ENCODE assay signal across 8 cellular contexts in the genomic region with DNA sequence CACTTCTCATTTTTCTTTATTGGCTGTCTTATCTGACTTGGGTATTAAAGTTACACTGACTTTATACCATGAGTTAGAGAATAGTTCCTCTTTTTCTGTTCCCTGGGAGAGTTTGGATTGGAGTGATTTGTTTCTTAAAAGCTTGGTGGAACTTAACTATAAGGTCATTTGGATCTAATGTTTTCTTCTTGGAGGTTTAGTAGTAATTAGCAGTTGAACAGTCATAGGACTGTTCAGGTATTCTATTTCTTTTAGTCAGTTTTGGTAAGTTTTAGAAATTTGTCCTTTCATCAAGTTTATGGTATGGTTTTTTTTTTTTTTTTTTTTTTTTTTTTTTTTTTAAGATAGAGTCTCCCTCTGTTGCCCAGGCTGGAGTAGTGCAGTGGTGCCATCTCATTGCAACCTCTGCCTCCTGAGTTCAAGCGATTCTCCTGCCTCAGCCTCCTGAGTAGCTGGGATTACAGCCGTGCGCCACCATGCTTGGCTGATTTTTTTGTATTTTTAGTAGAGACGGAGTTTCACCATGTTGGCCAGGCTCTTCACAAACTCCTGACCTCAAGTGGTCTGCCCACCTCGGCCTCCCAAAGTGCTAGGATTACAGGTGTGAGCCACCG. TPM values are rescaled to one million over a fixed set of nuclear protein-coding genes. Genes with fewer than 3 reads are reported as not detected.
A peak's percentile ranks its signal among the peaks of the same experiment; 100 is the strongest.
DNase-seq lines count a peak whose midpoint lies in the region; ATAC-seq and TF ChIP-seq lines count a peak whose summit lies in the region.

No MANE protein-coding gene starts in this region.

- peaks cover 2% of the 10 kb centered on the region for H3K36me3 Mint-ChIP-seq in effector memory CD8-positive, alpha-beta T cell (ENCODE audit: insufficient read depth)

- peak overlapping the region in 1 of 2 donors; percentile 44 for H3K27ac Mint-ChIP-seq in effector memory CD8-positive, alpha-beta T cell

- no peak overlapping the region for H3K4me3 Mint-ChIP-seq in effector memory CD8-positive, alpha-beta T cell

- H3K9me3 Mint-ChIP-seq in effector memory CD8-positive, alpha-beta T cell, result no peaks in the 10 kb centered on the region

- POLR2A ChIA-PET in A673 (lab: Charles Lee; ENCODE audit: low non-redundant PET), result no interaction called here

- H3K4me1 Mint-ChIP-seq in effector memory CD8-positive, alpha-beta T cell (ENCODE audit: low read depth in 2 of 2), result peaks cover 20 to 44% of the 10 kb centered on the region in 2 donors

- H3K27ac ChIP-seq in A673 (ENCODE audit: low read depth, low read length, poor library complexity, severe bottlenecking), result no peak overlapping the region

- peak; percentile 66 for ATAC-seq in effector memory CD8-positive, alpha-beta T cell (replicated peaks)
- no peak for ATAC-seq in HG03139 (IDR thresholded peaks at IDR 0.05; ENCODE audit: unreplicated experiment)

- H3K4me3 ChIP-seq in A673 (ENCODE audit: low read depth, low read length, poor library complexity, severe bottlenecking), result no peak overlapping the region

- intact Hi-C loops in A673 (cut with micrococcal nuclease; ENCODE audit: unreplicated experiment), result no loop called here

- H3K9me3 ChIP-seq in A673 (ENCODE audit: low read depth, low read length, poor library complexity, severe bottlenecking), result peaks cover 9% of the 10 kb centered on the region

- TF ChIP-seq CTCF in A673 (conservative IDR thresholded peaks at IDR 0.05; ENCODE audit: low read depth, low read length), result peak; percentile 49

- BruUV-seq in A673 (replicated peaks; lab: Mats Ljungman, UMichigan), result no TSS peak

- DNase-seq in A673 (ENCODE audit: low spot score), result no peak
- DNase-seq in GF-D8 (lab: John Stamatoyannopoulos, UW), result peak; percentile 38
- DNase-seq in NOMO-1 treated with dmso at 0.1 percent for 144 hours (lab: John Stamatoyannopoulos, UW; ENCODE audit: unreplicated experiment), result peak; percentile 8
- DNase-seq in effector memory CD8-positive, alpha-beta T cell, result peak in 1 of 3 experiments; percentile 14
- DNase-seq in NCI-H345 treated with DMSO at 0.1 percent for 48 hours (lab: John Stamatoyannopoulos, UW; ENCODE audit: unreplicated experiment), result no peak
- DNase-seq in NCI-H524 treated with DMSO at 0.1 percent for 48 hours (lab: John Stamatoyannopoulos, UW), result no peak
- no peak for DNase-seq in hypothalamus (lab: John Stamatoyannopoulos, UW)

- no peaks in the 10 kb centered on the region for H3K27me3 Mint-ChIP-seq in effector memory CD8-positive, alpha-beta T cell

- H3K36me3 ChIP-seq in A673 (ENCODE audit: insufficient read depth, low read length, poor library complexity, severe bottlenecking), result no peaks in the 10 kb centered on the region

- CTCF ChIA-PET in A673 (lab: Charles Lee), result no interaction called here

- H3K27me3 ChIP-seq in A673 (replicated peaks; ENCODE audit: insufficient read depth, low read depth, low read length, poor library complexity), result no peaks in the 10 kb centered on the region

- H3K4me1 ChIP-seq in A673 (ENCODE audit: insufficient read depth, low read length, poor library complexity, severe bottlenecking), result peaks cover 11% of the 10 kb centered on the region

RNA-seq across cellular contexts. Expression of a gene that starts 6.3 kb away (rescaled TPM):
- 137 and 140 TPM in 2 replicates for total RNA-seq in A673 (2021)

RNA-seq across cellular contexts. Expression of a gene that starts 6.4 kb away (rescaled TPM):
- 30.7 and 42.1 TPM in 2 replicates for total RNA-seq in A673 (2021)

Comparison
In these comparisons a context has a peak if more than half of its experiments do, and no peak if none do; other contexts are left out.
1. DNase-seq: peak in GF-D8 (single experiment) and NOMO-1 treated with dmso at 0.1 percent for 144 hours (single experiment); none in A673 (single experiment), NCI-H345 treated with DMSO at 0.1 percent for 48 hours (single experiment), NCI-H524 treated with DMSO at 0.1 percent for 48 hours (single experiment) and hypothalamus (0 of 51).